Comparison of ENCODE assay signal across 18 cellular contexts in genomic region chr7:16260236-16260728, GRCh38.
A peak's percentile ranks its signal among the peaks of the same experiment; 100 is the strongest.
DNase-seq lines count a peak whose midpoint lies in the region; ATAC-seq, FAIRE-seq and TF ChIP-seq lines count a peak whose summit lies in the region.
"Had no signal": no experiment of that assay in that cellular context is flagged by ENCODE, and none has a peak within 500 bp of the region (broad histone marks: within the 10 kb centered on the region; RNA-seq: fewer than 3 reads in every experiment).

No MANE protein-coding gene starts in this region.

- no peak overlapping the region for H3K4me3 Mint-ChIP-seq in CD14-positive monocyte
- H3K4me3 Mint-ChIP-seq: stimulated activated memory B cell treated with anti-CD40 and anti-IgM and Interleukin-4, amounts not matched to agents 10 μg/mL and 1 μg/mL and 100 μg/mL, for 72 hours had no signal

- intact Hi-C loops in K562 (cut with micrococcal nuclease), result loop anchor here (2.0 to 10.0 kb wide), 3 partner anchors 233 to 495 kb away; partner anchors contain the start of genes ANKMY2 and TSPAN13
- intact Hi-C loops in CD14-positive monocyte (cut with micrococcal nuclease), result no loop called here

- CTCF ChIA-PET in K562 (lab: Yijun Ruan, JAX; ENCODE audit: low intra/inter-chr PET ratio), result no interaction called here

- peaks cover 0 to 4% (median 2%) of the 10 kb centered on the region in 7 donors for H3K9me3 Mint-ChIP-seq in CD14-positive monocyte

- BruUV-seq in K562 (replicated peaks; lab: Mats Ljungman, UMichigan), result no TSS peak

- TF ChIP-seq CTCF in K562 (IDR thresholded peaks at IDR 0.05 in 2 of 3, conservative IDR thresholded peaks at IDR 0.05 in 1 of 3; ENCODE audit: insufficient read depth in 2 of 3, low read depth in 1 of 3, low read length in 3 of 3), result no peak
- no peak for TF ChIP-seq CTCF in CD14-positive monocyte (IDR thresholded peaks at IDR 0.05)

- peak overlapping the region; percentile 34; the same call in 1 of the 2 replicates for H3K4me2 ChIP-seq in K562 (ENCODE audit: insufficient read depth, low read length)

- no peak overlapping the region; a peak in 1 of 4 replicates for H3K9ac ChIP-seq in K562 (ENCODE audit: insufficient read depth in 1 of 2, low read depth in 2 of 2, low read length in 2 of 2)

- H3K79me2 ChIP-seq in K562 (ENCODE audit: control insufficient read depth, insufficient read depth, low read length), result peaks cover 38% of the 10 kb centered on the region

- H2AFZ ChIP-seq in K562 (ENCODE audit: low read depth, low read length), result no peak overlapping the region

- H3K36me3 Mint-ChIP-seq in CD14-positive monocyte, result no peaks in the 10 kb centered on the region
- H3K36me3 Mint-ChIP-seq: stimulated activated memory B cell treated with anti-CD40 and anti-IgM and Interleukin-4, amounts not matched to agents 10 μg/mL and 1 μg/mL and 100 μg/mL, for 72 hours had no signal

- FAIRE-seq in K562 (lab: Jason Lieb, UNC), result no peak

- no peak for TF ChIP-seq RAD21 in K562 (CRISPR knock-in tag; conservative IDR thresholded peaks at IDR 0.05 in 1 of 2, IDR thresholded peaks at IDR 0.05 in 1 of 2)

- H3K27ac Mint-ChIP-seq in CD14-positive monocyte, result no peak overlapping the region
- H3K27ac Mint-ChIP-seq: stimulated activated memory B cell treated with anti-CD40 and anti-IgM and Interleukin-4, amounts not matched to agents 10 μg/mL and 1 μg/mL and 100 μg/mL, for 72 hours had no signal

- H3K9me3 ChIP-seq in K562 (replicated peaks; ENCODE audit: control insufficient read depth, insufficient read depth, low read depth, low read length), result peaks cover 2% of the 10 kb centered on the region; the same call in 1 of the 2 replicates
- H3K9me3 ChIP-seq: upper lobe of right lung had no signal

- H3K4me3 ChIP-seq in K562, result no peak overlapping the region
- H3K4me3 ChIP-seq: skin epidermis, upper lobe of right lung had no signal

- no peaks in the 10 kb centered on the region for H3K27me3 ChIP-seq in K562 (ENCODE audit: control insufficient read depth in 2 of 2, insufficient read depth in 2 of 2, low read length in 2 of 2)
- H3K27me3 ChIP-seq: brain microvascular endothelial cell, upper lobe of right lung had no signal

- POLR2A ChIA-PET in K562 (lab: Yijun Ruan, JAX), result interaction anchor here (1.2 to 1.4 kb wide), 2 partner anchors 8 to 10 kb away, joined by 3 read pairs; no protein-coding TSS in a partner anchor

- TF ChIP-seq POLR2A in K562 (conservative IDR thresholded peaks at IDR 0.05), result no peak

- H3K27ac ChIP-seq in K562 (ENCODE audit: extremely low read depth, low read depth, low read length), result peak overlapping the region; percentile 93
- H3K27ac ChIP-seq: brain microvascular endothelial cell, skin epidermis, upper lobe of right lung, WERI-Rb-1 had no signal

- peaks cover 0 to 22% of the 10 kb centered on the region in 2 experiments; a peak in 3 of 5 replicates for H3K4me1 ChIP-seq in K562 (replicated peaks in 1 of 2; ENCODE audit: control insufficient read depth in 2 of 2, insufficient read depth in 2 of 2, low read length in 2 of 2)
- H3K4me1 ChIP-seq: upper lobe of right lung had no signal

- 0% methylated on average over 1 of the region's 1 CpG for WGBS in K562 (ENCODE audit: insufficient coverage, low coverage, missing lambda C conversion rate)

- H3K9me1 ChIP-seq in K562 (ENCODE audit: control insufficient read depth, insufficient read depth, low read length), result no peaks in the 10 kb centered on the region

- H3K27me3 Mint-ChIP-seq in CD14-positive monocyte (ENCODE audit: low read depth in 3 of 3), result no peaks in the 10 kb centered on the region
- H3K27me3 Mint-ChIP-seq: stimulated activated memory B cell treated with anti-CD40 and anti-IgM and Interleukin-4, amounts not matched to agents 10 μg/mL and 1 μg/mL and 100 μg/mL, for 72 hours had no signal

- no peaks in the 10 kb centered on the region for H3K4me1 Mint-ChIP-seq in CD14-positive monocyte
- H3K4me1 Mint-ChIP-seq: stimulated activated memory B cell treated with anti-CD40 and anti-IgM and Interleukin-4, amounts not matched to agents 10 μg/mL and 1 μg/mL and 100 μg/mL, for 72 hours had no signal

- H4K20me1 ChIP-seq in K562 (replicated peaks; ENCODE audit: control insufficient read depth, insufficient read depth, low read length), result no peaks in the 10 kb centered on the region

- ATAC-seq in GM18909 (IDR thresholded peaks at IDR 0.05; ENCODE audit: poor library complexity, unreplicated experiment) (peak; percentile 92), GM21737 (IDR thresholded peaks at IDR 0.05; ENCODE audit: unreplicated experiment) (peak; percentile 68), HG03457 (IDR thresholded peaks at IDR 0.05; ENCODE audit: unreplicated experiment) (peak; percentile 95), K562 (peak; percentile 60)
- ATAC-seq: stimulated activated memory B cell treated with anti-CD40 and anti-IgM and Interleukin-4, amounts not matched to agents 10 μg/mL and 1 μg/mL and 100 μg/mL, for 72 hours; upper lobe of right lung had no signal

- peak; percentile 57 for TF ChIP-seq EP300 in K562 (IDR thresholded peaks at IDR 0.05; ENCODE audit: low read length)

- in situ Hi-C loops in K562 (cut with MboI), result loop anchor here (10.0 kb wide), 1 partner anchor 305 kb away; no protein-coding TSS in a partner anchor

- H3K36me3 ChIP-seq in K562 (ENCODE audit: control insufficient read depth, insufficient read depth, low read length), result peaks cover 24% of the 10 kb centered on the region
- H3K36me3 ChIP-seq: brain microvascular endothelial cell, upper lobe of right lung, WERI-Rb-1 had no signal

- DNase-seq in K562 (ENCODE audit: extremely low read depth in 1 of 4, low spot score in 3 of 4) (peak; percentile 25 to 75 (median 32)), kidney tubule cell (ENCODE audit: low spot score) (no peak), CD14-positive monocyte (ENCODE audit: low spot score) (no peak)
- no peak for DNase-seq in activated T-cell treated with anti-CD3 and anti-CD28 coated beads, Interleukin-2, amount 50 U/mL, for 48 hours
- no peak for DNase-seq in activated CD4-positive, CD25-positive, alpha-beta regulatory T cell treated with anti-CD3 and anti-CD28 coated beads, Interleukin-2, amount 50 U/mL, for 72 hours
- DNase-seq: AML-193, brain microvascular endothelial cell, DMS 273 treated with DMSO at 0.1 percent for 48 hours, NCI-H1694, NCI-H524 treated with DMSO at 0.1 percent for 48 hours, posterior cingulate gyrus, upper lobe of right lung, WERI-Rb-1 had no signal

TF ChIP-seq in K562, 482 proteins besides CTCF, POLR2A, EP300 and RAD21 (continues in another document):
- no peak for TF ChIP-seq HNRNPL (IDR thresholded peaks at IDR 0.05; ENCODE audit: low read depth, low read length)
- no peak for TF ChIP-seq BRF1 (IDR thresholded peaks at IDR 0.05; ENCODE audit: borderline replicate concordance, extremely low read depth, insufficient read length)
- TF ChIP-seq TEAD4 (IDR thresholded peaks at IDR 0.05; ENCODE audit: low read length), result peak; percentile 88
- TF ChIP-seq TEAD4 (CRISPR knock-in tag; IDR thresholded peaks at IDR 0.05; ENCODE audit: borderline replicate concordance), result no peak
- TF ChIP-seq ZBTB1 (CRISPR knock-in tag; IDR thresholded peaks at IDR 0.05; ENCODE audit: borderline replicate concordance, low read depth), result no peak
- no peak for TF ChIP-seq PHB (CRISPR knock-in tag; IDR thresholded peaks at IDR 0.05)
- TF ChIP-seq NR3C1 (CRISPR knock-in tag; IDR thresholded peaks at IDR 0.05), result no peak
- TF ChIP-seq RAD51 (IDR thresholded peaks at IDR 0.05; ENCODE audit: borderline replicate concordance, low read depth), result no peak
- no peak for TF ChIP-seq ZNF655 (CRISPR knock-in tag; IDR thresholded peaks at IDR 0.05)
- TF ChIP-seq FOSL1 (tag; conservative IDR thresholded peaks at IDR 0.05), result peak; percentile 57
- TF ChIP-seq SMAD4 (CRISPR knock-in tag; conservative IDR thresholded peaks at IDR 0.05), result 0 out of 2 replicates have a peak, but pooled peaks have one; percentile 12
- no peak for TF ChIP-seq ZFP1 (CRISPR knock-in tag; IDR thresholded peaks at IDR 0.05)
- TF ChIP-seq DPF2 (IDR thresholded peaks at IDR 0.05), result peak; percentile 86
- TF ChIP-seq HOMEZ (CRISPR knock-in tag; IDR thresholded peaks at IDR 0.05), result no peak
- no peak for TF ChIP-seq ZNF143 (CRISPR knock-in tag; IDR thresholded peaks at IDR 0.05)
- no peak for TF ChIP-seq ZNF445 (CRISPR knock-in tag; IDR thresholded peaks at IDR 0.05; ENCODE audit: low read depth)
- TF ChIP-seq, protein P1, sequence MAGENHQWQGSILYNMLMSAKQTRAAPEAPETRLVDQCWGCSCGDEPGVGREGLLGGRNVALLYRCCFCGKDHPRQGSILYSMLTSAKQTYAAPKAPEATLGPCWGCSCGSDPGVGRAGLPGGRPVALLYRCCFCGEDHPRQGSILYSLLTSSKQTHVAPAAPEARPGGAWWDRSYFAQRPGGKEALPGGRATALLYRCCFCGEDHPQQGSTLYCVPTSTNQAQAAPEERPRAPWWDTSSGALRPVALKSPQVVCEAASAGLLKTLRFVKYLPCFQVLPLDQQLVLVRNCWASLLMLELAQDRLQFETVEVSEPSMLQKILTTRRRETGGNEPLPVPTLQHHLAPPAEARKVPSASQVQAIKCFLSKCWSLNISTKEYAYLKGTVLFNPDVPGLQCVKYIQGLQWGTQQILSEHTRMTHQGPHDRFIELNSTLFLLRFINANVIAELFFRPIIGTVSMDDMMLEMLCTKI (IDR thresholded peaks at IDR 0.05; ENCODE audit: partially characterized antibody), result no peak

Comparison
In these comparisons a context has a peak if more than half of its experiments do, and no peak if none do; other contexts are left out.
1. DNase-seq: peak in K562 (4 of 4); none in activated T-cell treated with anti-CD3 and anti-CD28 coated beads, Interleukin-2, amount 50 U/mL, for 48 hours (0 of 2), activated CD4-positive, CD25-positive, alpha-beta regulatory T cell treated with anti-CD3 and anti-CD28 coated beads, Interleukin-2, amount 50 U/mL, for 72 hours (single experiment), kidney tubule cell (single experiment) and CD14-positive monocyte (single experiment).
2. Peak in every context shown above with its lines, with median percentiles within 50 percentile points of each other: ATAC-seq.